In genomic region chr10:95693668-95694534, GRCh38 we compare ENCODE assay signal across 8 cellular contexts. TPM values are rescaled to one million over a fixed set of nuclear protein-coding genes. Genes with fewer than 3 reads are reported as not detected.
DNase-seq lines count a peak whose midpoint lies in the region; ATAC-seq and TF ChIP-seq lines count a peak whose summit lies in the region.

TSS of gene TCTN3 (minus strand) at chr10:95693927. CDS start at chr10:95693899, 28 bp downstream.

- peak within 1 kb of the TSS; percentile 100 for H3K4me3 ChIP-seq in choroid plexus epithelial cell (ENCODE audit: low read depth, low read length)
- peak within 1 kb of the TSS; percentile 76 for H3K4me3 ChIP-seq in kidney epithelial cell (ENCODE audit: low read depth, low read length)

- peak; percentile 99 for ATAC-seq in GM19043 (IDR thresholded peaks at IDR 0.05; ENCODE audit: low read depth, unreplicated experiment)
- ATAC-seq in HG03432 (IDR thresholded peaks at IDR 0.05; ENCODE audit: unreplicated experiment): peak; percentile 99

- TF ChIP-seq CTCF in choroid plexus epithelial cell (conservative IDR thresholded peaks at IDR 0.05; ENCODE audit: low read depth, low read length): peak; percentile 99
- peak; percentile 99 for TF ChIP-seq CTCF in kidney epithelial cell (IDR thresholded peaks at IDR 0.05; ENCODE audit: insufficient read depth, low read length, poor library complexity, severe bottlenecking)

- no peaks in the 10 kb centered on the region for H3K27me3 ChIP-seq in kidney epithelial cell (ENCODE audit: control insufficient read depth, insufficient read depth, low read length)

- DNase-seq in Ammon's horn (ENCODE audit: low spot score): peak; percentile 100
- peak; percentile 100 for DNase-seq in NCI-H510A (lab: John Stamatoyannopoulos, UW)
- DNase-seq in activated CD4-positive, alpha-beta T cell treated with anti-CD3 and anti-CD28 coated beads for 24 hours (ENCODE audit: low read depth in 2 of 2): peak; percentile 89 to 92
- peak; percentile 100 for DNase-seq in choroid plexus epithelial cell (ENCODE audit: low read depth)
- peak; percentile 99 for DNase-seq in kidney epithelial cell (ENCODE audit: low read depth)
- DNase-seq in stimulated activated CD4-positive, alpha-beta T cell treated with anti-CD3 and anti-CD28 coated beads, Interleukin-1b, Interleukin-23, amount 100 ng/mL, for 1 hour (ENCODE audit: low read depth in 2 of 2): peak; percentile 81 to 94

- H3K36me3 ChIP-seq in kidney epithelial cell (ENCODE audit: control insufficient read depth, insufficient read depth, low read length): peaks cover 2% of the 10 kb centered on the region

RNA-seq across cellular contexts. Expression of gene TCTN3, which starts in this region (rescaled TPM):
- 41.7 and 45.0 TPM in 2 replicates for total RNA-seq in kidney epithelial cell

Comparison
In these comparisons a context has a peak if more than half of its experiments do, and no peak if none do; other contexts are left out.
1. Peak in every context shown above with its lines: DNase-seq, ATAC-seq and H3K4me3 ChIP-seq.